Comparison of ENCODE assay signal across 23 cellular contexts in genomic region chr21:42633858-42634257, GRCh38. TPM values are rescaled to one million over a fixed set of nuclear protein-coding genes. Genes with fewer than 3 reads are reported as not detected.
DNase-seq lines count a peak whose midpoint lies in the region; ATAC-seq and TF ChIP-seq lines count a peak whose summit lies in the region.
"Had no signal": no experiment of that assay in that cellular context is flagged by ENCODE, and none has a peak within 500 bp of the region (broad histone marks: within the 10 kb centered on the region; RNA-seq: fewer than 3 reads in every experiment).

No MANE protein-coding gene starts in this region.

- no peak overlapping the region for H3K23ac ChIP-seq in neuronal stem cell (ENCODE audit: low read depth, low read length, poor library complexity)

- no peak overlapping the region for H3K4ac ChIP-seq in neuronal stem cell (ENCODE audit: low read length)

- H2BK5ac ChIP-seq in neuronal stem cell (ENCODE audit: low read length) = no peak overlapping the region

- H3K4me1 ChIP-seq in endodermal cell (ENCODE audit: control insufficient read depth, insufficient read depth, low read length) = no peaks in the 10 kb centered on the region
- H3K4me1 ChIP-seq in neuronal stem cell (ENCODE audit: control insufficient read depth in 2 of 2, insufficient read depth in 1 of 2, low read depth in 1 of 2, low read length in 2 of 2) = peaks cover 8 to 9% of the 10 kb centered on the region in 2 donors
- peaks cover 0 to 5% (median 1%) of the 10 kb centered on the region in 4 donors for H3K4me1 ChIP-seq in transverse colon

- no peak overlapping the region for H2AFZ ChIP-seq in neuronal stem cell (ENCODE audit: low read length)
- H2AFZ ChIP-seq: PC-9 had no signal

- H3K4me3 Mint-ChIP-seq in activated naive CD4-positive, alpha-beta T cell treated with anti-CD3 and anti-CD28 coated beads, Interleukin-2, amount 10 ng/mL, durations not matched to agents 7 days and 5 days = no peak overlapping the region
- no peak overlapping the region for H3K4me3 Mint-ChIP-seq in activated naive CD4-positive, alpha-beta T cell treated with anti-CD3 and anti-CD28 coated beads for 36 hours
- no peak overlapping the region for H3K4me3 Mint-ChIP-seq in endodermal cell
- H3K4me3 Mint-ChIP-seq in T-helper 17 cell = no peak overlapping the region
- no peak overlapping the region for H3K4me3 Mint-ChIP-seq in CD4-positive, alpha-beta T cell
- H3K4me3 Mint-ChIP-seq: B cell, IgD-negative memory B cell had no signal

- no peaks in the 10 kb centered on the region for H3K36me3 Mint-ChIP-seq in activated naive CD4-positive, alpha-beta T cell treated with anti-CD3 and anti-CD28 coated beads, Interleukin-2, amount 10 ng/mL, durations not matched to agents 7 days and 5 days
- no peaks in the 10 kb centered on the region for H3K36me3 Mint-ChIP-seq in activated naive CD4-positive, alpha-beta T cell treated with anti-CD3 and anti-CD28 coated beads for 36 hours (ENCODE audit: low read depth)
- H3K36me3 Mint-ChIP-seq in endodermal cell (ENCODE audit: low read depth) = no peaks in the 10 kb centered on the region
- no peaks in the 10 kb centered on the region for H3K36me3 Mint-ChIP-seq in T-helper 17 cell (ENCODE audit: low read depth)
- H3K36me3 Mint-ChIP-seq in CD4-positive, alpha-beta T cell (ENCODE audit: low read depth) = no peaks in the 10 kb centered on the region
- H3K36me3 Mint-ChIP-seq: IgD-negative memory B cell had no signal

- H3K9me3 ChIP-seq in endodermal cell (ENCODE audit: control insufficient read depth, low read length) = no peaks in the 10 kb centered on the region
- H3K9me3 ChIP-seq in neuronal stem cell (replicated peaks in 1 of 2; ENCODE audit: control insufficient read depth in 2 of 2, insufficient read depth in 1 of 2, low read depth in 1 of 2, low read length in 2 of 2) = peaks cover 0 to 2% of the 10 kb centered on the region in 2 donors
- no peaks in the 10 kb centered on the region for H3K9me3 ChIP-seq in transverse colon
- H3K9me3 ChIP-seq in T-helper 17 cell (ENCODE audit: control insufficient read depth, low read length, poor library complexity, severe bottlenecking) = no peaks in the 10 kb centered on the region
- no peaks in the 10 kb centered on the region for H3K9me3 ChIP-seq in CD4-positive, alpha-beta T cell (ENCODE audit: control insufficient read depth, low read length)

- no peaks in the 10 kb centered on the region for H3K9me3 Mint-ChIP-seq in activated naive CD4-positive, alpha-beta T cell treated with anti-CD3 and anti-CD28 coated beads, Interleukin-2, amount 10 ng/mL, durations not matched to agents 7 days and 5 days
- no peaks in the 10 kb centered on the region for H3K9me3 Mint-ChIP-seq in activated naive CD4-positive, alpha-beta T cell treated with anti-CD3 and anti-CD28 coated beads for 36 hours
- H3K9me3 Mint-ChIP-seq in endodermal cell = no peaks in the 10 kb centered on the region
- no peaks in the 10 kb centered on the region for H3K9me3 Mint-ChIP-seq in CD4-positive, alpha-beta T cell

- no peak overlapping the region for H3K27ac Mint-ChIP-seq in activated naive CD4-positive, alpha-beta T cell treated with anti-CD3 and anti-CD28 coated beads, Interleukin-2, amount 10 ng/mL, durations not matched to agents 7 days and 5 days
- H3K27ac Mint-ChIP-seq in activated naive CD4-positive, alpha-beta T cell treated with anti-CD3 and anti-CD28 coated beads for 36 hours = no peak overlapping the region
- no peak overlapping the region for H3K27ac Mint-ChIP-seq in endodermal cell
- H3K27ac Mint-ChIP-seq in T-helper 17 cell = no peak overlapping the region
- no peak overlapping the region for H3K27ac Mint-ChIP-seq in CD4-positive, alpha-beta T cell
- H3K27ac Mint-ChIP-seq: B cell, IgD-negative memory B cell had no signal

- no peaks in the 10 kb centered on the region for H3K36me3 ChIP-seq in endodermal cell (ENCODE audit: control insufficient read depth, insufficient read depth, low read length)
- no peaks in the 10 kb centered on the region for H3K36me3 ChIP-seq in neuronal stem cell (replicated peaks in 1 of 2; ENCODE audit: control insufficient read depth in 2 of 2, insufficient read depth in 2 of 2, low read length in 2 of 2)
- H3K36me3 ChIP-seq in transverse colon = no peaks in the 10 kb centered on the region

- TF ChIP-seq EP300 in transverse colon (IDR thresholded peaks at IDR 0.05; ENCODE audit: low read depth) = no peak

- no peaks in the 10 kb centered on the region for H3K4me1 Mint-ChIP-seq in activated naive CD4-positive, alpha-beta T cell treated with anti-CD3 and anti-CD28 coated beads, Interleukin-2, amount 10 ng/mL, durations not matched to agents 7 days and 5 days
- H3K4me1 Mint-ChIP-seq in activated naive CD4-positive, alpha-beta T cell treated with anti-CD3 and anti-CD28 coated beads for 36 hours (ENCODE audit: low read depth) = peaks cover 3% of the 10 kb centered on the region
- H3K4me1 Mint-ChIP-seq in endodermal cell = no peaks in the 10 kb centered on the region
- H3K4me1 Mint-ChIP-seq in T-helper 17 cell = no peaks in the 10 kb centered on the region
- H3K4me1 Mint-ChIP-seq in CD4-positive, alpha-beta T cell (ENCODE audit: low read depth) = no peaks in the 10 kb centered on the region
- H3K4me1 Mint-ChIP-seq: B cell, IgD-negative memory B cell had no signal

- peak; percentile 20 for TF ChIP-seq CTCF in endodermal cell (conservative IDR thresholded peaks at IDR 0.05)
- TF ChIP-seq CTCF in transverse colon (IDR thresholded peaks at IDR 0.05) = no peak
- no peak for TF ChIP-seq CTCF in CD4-positive, alpha-beta T cell (IDR thresholded peaks at IDR 0.05)

- H3K27ac ChIP-seq in endodermal cell (ENCODE audit: low read depth, low read length) = no peak overlapping the region
- H3K27ac ChIP-seq in neuronal stem cell (replicated peaks; ENCODE audit: low read length) = no peak overlapping the region
- no peak overlapping the region for H3K27ac ChIP-seq in transverse colon
- no peak overlapping the region for H3K27ac ChIP-seq in CD4-positive, alpha-beta T cell (ENCODE audit: low read depth, low read length)
- H3K27ac ChIP-seq: 22Rv1, C4-2B, KMS-11, PC-9 had no signal

- no peaks in the 10 kb centered on the region for H3K79me1 ChIP-seq in neuronal stem cell (ENCODE audit: low read depth, low read length)

- H3K27me3 Mint-ChIP-seq in activated naive CD4-positive, alpha-beta T cell treated with anti-CD3 and anti-CD28 coated beads, Interleukin-2, amount 10 ng/mL, durations not matched to agents 7 days and 5 days = no peaks in the 10 kb centered on the region
- no peaks in the 10 kb centered on the region for H3K27me3 Mint-ChIP-seq in activated naive CD4-positive, alpha-beta T cell treated with anti-CD3 and anti-CD28 coated beads for 36 hours (ENCODE audit: low read depth)
- H3K27me3 Mint-ChIP-seq in endodermal cell (ENCODE audit: insufficient read depth) = peaks cover 13% of the 10 kb centered on the region
- no peaks in the 10 kb centered on the region for H3K27me3 Mint-ChIP-seq in T-helper 17 cell
- no peaks in the 10 kb centered on the region for H3K27me3 Mint-ChIP-seq in CD4-positive, alpha-beta T cell
- H3K27me3 Mint-ChIP-seq: B cell, IgD-negative memory B cell had no signal

- no peak overlapping the region for H4K8ac ChIP-seq in neuronal stem cell (ENCODE audit: low read depth, low read length)

- H2BK120ac ChIP-seq in neuronal stem cell (ENCODE audit: low read depth, low read length) = no peak overlapping the region

- no peak overlapping the region for H3K9ac ChIP-seq in endodermal cell (ENCODE audit: extremely low read depth, low read length, poor library complexity, severe bottlenecking)
- H3K9ac ChIP-seq in neuronal stem cell (ENCODE audit: low read depth, low read length, poor library complexity) = no peak overlapping the region
- H3K9ac ChIP-seq: KMS-11 had no signal

- no peak overlapping the region for H2BK12ac ChIP-seq in neuronal stem cell (ENCODE audit: low read length)

- TF ChIP-seq POLR2A in transverse colon (IDR thresholded peaks at IDR 0.05) = no peak

- no peak overlapping the region for H3K14ac ChIP-seq in neuronal stem cell (ENCODE audit: low read length)

- no peak overlapping the region for H3K18ac ChIP-seq in neuronal stem cell (ENCODE audit: low read length)

- intact Hi-C loops in activated naive CD4-positive, alpha-beta T cell treated with anti-CD3 and anti-CD28 coated beads for 36 hours (cut with micrococcal nuclease) = loop anchor here (5.0 kb wide), 1 partner anchor 42 kb away; no protein-coding TSS in a partner anchor
- intact Hi-C loops in transverse colon (cut with DNase I; ENCODE audit: low total_unique reads) = no loop called here
- intact Hi-C loops in CD4-positive, alpha-beta T cell (cut with DNase I, micrococcal nuclease) = no loop called here

- H3K4me2 ChIP-seq in neuronal stem cell (ENCODE audit: insufficient read depth, low read length, poor library complexity, severe bottlenecking) = no peak overlapping the region
- H3K4me2 ChIP-seq: KMS-11, PC-9 had no signal

- H2AK5ac ChIP-seq in neuronal stem cell (ENCODE audit: low read depth, low read length) = no peak overlapping the region

- WGBS in endodermal cell (ENCODE audit: insufficient coverage in 1 of 2, insufficient read length in 1 of 2), 2 experiments = 93% methylated on average over 8 to 10 of the region's 10 CpGs
- WGBS in neuronal stem cell (ENCODE audit: extremely low coverage in 2 of 2, insufficient read length in 2 of 2, insufficient replicate concordance in 1 of 2), 2 donors = no CpG with 5 or more reads among the region's 10 CpGs
- 87% methylated on average over 10 of the region's 10 CpGs; no CpG with 5 or more reads in 1 of the 2 donors for WGBS in transverse colon (ENCODE audit: low coverage in 1 of 2), 2 donors

- H2BK15ac ChIP-seq in neuronal stem cell (ENCODE audit: low read length) = peak overlapping the region; percentile 43

- peak; percentile 9 for DNase-seq in activated naive CD4-positive, alpha-beta T cell treated with anti-CD3 and anti-CD28 coated beads, Interleukin-2, amount 10 ng/mL, durations not matched to agents 7 days and 5 days
- no peak for DNase-seq in activated naive CD4-positive, alpha-beta T cell treated with anti-CD3 and anti-CD28 coated beads for 36 hours
- DNase-seq in endodermal cell = peak; percentile 42
- no peak for DNase-seq in neuronal stem cell (ENCODE audit: low spot score)
- peak; percentile 4 for DNase-seq in transverse colon
- no peak for DNase-seq in T-helper 17 cell
- DNase-seq in HEK293T (ENCODE audit: extremely low spot score) = no peak
- DNase-seq in CD4-positive, alpha-beta T cell = no peak
- DNase-seq: Calu3, DMS79 treated with DMSO at 0.1 percent for 48 hours, GF-D8, H7, MM.1S, NCI-H2029, NCI-H526 treated with DMSO at 0.1 percent for 48 hours, PC-9, RPMI8226, SHP77 had no signal

- no peak overlapping the region for H3K4me3 ChIP-seq in endodermal cell (ENCODE audit: low read length)
- H3K4me3 ChIP-seq in neuronal stem cell (ENCODE audit: low read length in 2 of 2) = no peak overlapping the region
- no peak overlapping the region for H3K4me3 ChIP-seq in transverse colon
- H3K4me3 ChIP-seq: PC-9 had no signal

- no peak overlapping the region for H4K91ac ChIP-seq in neuronal stem cell (ENCODE audit: low read depth, low read length, poor library complexity)

- in situ Hi-C loops in transverse colon (cut with MboI; ENCODE audit: low pct_ligation_motif_present in 1 of 4, low pct_unique_long_range_greater_than_20kb in 1 of 4, low sequenced_read_pairs in 3 of 4) = no loop called here

- CTCF ChIA-PET in activated naive CD4-positive, alpha-beta T cell treated with anti-CD3 and anti-CD28 coated beads, Interleukin-2, amount 10 ng/mL, durations not matched to agents 7 days and 5 days (lab: Charles Lee) = no interaction called here
- CTCF ChIA-PET in activated naive CD4-positive, alpha-beta T cell treated with anti-CD3 and anti-CD28 coated beads for 36 hours (lab: Charles Lee) = no interaction called here
- CTCF ChIA-PET in HEK293T (lab: Yijun Ruan, JAX) = no interaction called here
- CTCF ChIA-PET in CD4-positive, alpha-beta T cell (lab: Charles Lee) = no interaction called here

- POLR2A ChIA-PET in HEK293T (lab: Yijun Ruan, JAX) = no interaction called here
- POLR2A ChIA-PET in CD4-positive, alpha-beta T cell (lab: Charles Lee) = no interaction called here

- H3K27me3 ChIP-seq in endodermal cell (ENCODE audit: control insufficient read depth, insufficient read depth, low read length, poor library complexity, severe bottlenecking) (peaks cover 11% of the 10 kb centered on the region), neuronal stem cell (ENCODE audit: control insufficient read depth in 3 of 3, insufficient read depth in 3 of 3, low read depth in 1 of 3, low read length in 3 of 3) (peaks cover 0 to 14% (median 0%) of the 10 kb centered on the region in 3 experiments), transverse colon (no peaks in the 10 kb centered on the region)
- no peaks in the 10 kb centered on the region for H3K27me3 ChIP-seq in CD4-positive, alpha-beta T cell (ENCODE audit: control insufficient read depth, insufficient read depth, low read length)

- no peak for ATAC-seq in T-helper 17 cell
- no peak for ATAC-seq in CD4-positive, alpha-beta T cell (ENCODE audit: poor library complexity)

RNA-seq across cellular contexts. Expression of gene PDE9A, which starts 19.6 kb away (rescaled TPM):
- total RNA-seq in activated naive CD4-positive, alpha-beta T cell treated with anti-CD3 and anti-CD28 coated beads for 36 hours = 1 to 10 TPM; 6.3 to 7.4 TPM
- total RNA-seq in endodermal cell (10 to 100 TPM; 45.9 to 62.4 TPM), transverse colon (100 to 1,000 TPM in 3 of 4 donors, 10 to 100 TPM in 1; 65.7 to 673 (median 364) TPM), T-helper 17 cell (1 to 10 TPM; 4.9 to 6.6 TPM)
- polyA plus RNA-seq in endodermal cell (2013, experiment 1 of 2) = 36.5 TPM
- polyA plus RNA-seq in endodermal cell (2013, experiment 2 of 2) = 34.3 TPM
- 44.9 TPM for polyA plus RNA-seq in neuronal stem cell (2013, experiment 1 of 2)
- 45.6 TPM for polyA plus RNA-seq in neuronal stem cell (2013, experiment 2 of 2)
- 10 to 100 TPM; 12.6 to 13.2 TPM for total RNA-seq in CD4-positive, alpha-beta T cell
- polyA plus RNA-seq: IgD-negative memory B cell had no signal

Comparison
In these comparisons a context has a peak if more than half of its experiments do, and no peak if none do; other contexts are left out.
1. DNase-seq: peak in activated naive CD4-positive, alpha-beta T cell treated with anti-CD3 and anti-CD28 coated beads, Interleukin-2, amount 10 ng/mL, durations not matched to agents 7 days and 5 days (single experiment), endodermal cell (single experiment) and transverse colon (single experiment); none in activated naive CD4-positive, alpha-beta T cell treated with anti-CD3 and anti-CD28 coated beads for 36 hours (single experiment), neuronal stem cell (single experiment), T-helper 17 cell (0 of 3), HEK293T (single experiment) and CD4-positive, alpha-beta T cell (0 of 10).